19 cellular contexts compared by ENCODE assay signal in the genomic region with DNA sequence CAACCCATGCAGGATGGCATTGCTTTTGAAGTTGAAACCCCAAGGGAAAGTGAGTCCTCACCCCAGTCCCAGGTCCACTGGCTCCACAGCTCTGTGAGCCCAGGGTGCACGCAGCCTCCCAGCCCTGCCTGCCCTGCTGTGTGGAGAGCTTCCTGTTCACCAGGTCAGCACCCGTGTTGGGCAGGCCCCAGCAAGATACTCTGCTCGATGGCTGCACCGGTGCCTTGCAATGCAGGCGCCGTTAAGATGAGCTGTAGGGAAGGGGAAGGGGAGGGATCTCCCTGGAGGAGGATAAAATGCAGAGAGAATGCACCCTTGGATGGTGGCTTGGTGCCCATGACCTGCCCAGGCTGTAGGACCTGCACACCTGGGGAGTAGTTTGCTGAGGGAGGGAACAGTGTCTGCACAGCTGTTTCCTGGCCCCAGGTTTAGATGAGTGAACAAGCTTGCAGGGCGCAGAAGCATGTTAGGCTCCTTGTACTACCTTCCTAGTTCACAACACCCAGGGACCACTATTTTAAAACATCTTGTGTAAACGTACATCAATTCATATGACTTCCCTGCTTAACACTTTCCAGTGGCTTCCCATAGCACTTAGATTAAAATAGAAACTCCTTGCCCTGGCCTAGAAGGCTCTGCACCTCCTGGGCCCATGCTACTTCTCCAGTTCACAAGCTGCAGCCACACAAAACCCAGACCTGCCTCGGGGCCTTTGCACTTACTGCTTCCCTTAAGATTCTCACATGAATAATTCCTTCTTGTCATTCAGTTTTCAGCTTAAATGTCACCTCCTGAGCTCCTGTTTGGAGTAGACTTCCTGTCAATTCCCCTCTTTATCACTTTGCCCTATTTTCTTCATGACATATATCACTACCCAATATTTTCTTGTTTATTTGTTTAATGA. TPM values are rescaled to one million over a fixed set of nuclear protein-coding genes. Genes with fewer than 3 reads are reported as not detected.
A peak's percentile ranks its signal among the peaks of the same experiment; 100 is the strongest.
DNase-seq lines count a peak whose midpoint lies in the region; ATAC-seq and TF ChIP-seq lines count a peak whose summit lies in the region.
"Had no signal": no experiment of that assay in that cellular context is flagged by ENCODE, and none has a peak within 500 bp of the region (broad histone marks: within the 10 kb centered on the region; RNA-seq: fewer than 3 reads in every experiment).

No MANE protein-coding gene starts in this region.

- no peak overlapping the region for H3K23ac ChIP-seq in neuronal stem cell (ENCODE audit: low read depth, low read length, poor library complexity)

- 90 to 93% methylated on average over 3 to 9 of the region's 9 CpGs for WGBS in endodermal cell (ENCODE audit: insufficient coverage in 1 of 2, insufficient read length in 1 of 2), 2 experiments
- no CpG with 5 or more reads among the region's 9 CpGs for WGBS in neuronal stem cell (ENCODE audit: extremely low coverage in 2 of 2, insufficient read length in 2 of 2, insufficient replicate concordance in 1 of 2), 2 donors
- 46 to 73% (median 59%) methylated on average over 6 to 9 of the region's 9 CpGs for WGBS in stomach, 5 donors

- H3K4me3 Mint-ChIP-seq in endodermal cell = no peak overlapping the region
- H3K4me3 Mint-ChIP-seq: activated naive CD4-positive, alpha-beta T cell treated with anti-CD3 and anti-CD28 coated beads, Interleukin-2, amount 50 U/mL, for 24 hours; activated T-helper 1 cell treated with anti-CD3 and anti-CD28 coated beads, Interleukin-12 subunit alpha, Interleukin-12 subunit beta, Interleukin-2, Interleukin-4 antibody, amounts not matched to agents 30 ng/mL and 10 ng/mL and 1 ng/mL, durations not matched to agents 14 hours and 24 hours and 36 hours; effector memory CD8-positive, alpha-beta T cell had no signal

- peak overlapping the region; percentile 90 for H4K8ac ChIP-seq in neuronal stem cell (ENCODE audit: low read depth, low read length)

- no peak overlapping the region for H2BK5ac ChIP-seq in neuronal stem cell (ENCODE audit: low read length)

- H2AK5ac ChIP-seq in neuronal stem cell (ENCODE audit: low read depth, low read length) = peak overlapping the region; percentile 89

- no peak overlapping the region for H3K9ac ChIP-seq in endodermal cell (ENCODE audit: extremely low read depth, low read length, poor library complexity, severe bottlenecking)
- peak overlapping the region; percentile 50 for H3K9ac ChIP-seq in neuronal stem cell (ENCODE audit: low read depth, low read length, poor library complexity)
- H3K9ac ChIP-seq: BLaER1 treated with 17β-estradiol and CSF1 and Interleukin-3, amounts not matched to agents 10 nM and 100 nM had no signal

- no peak overlapping the region for H4K91ac ChIP-seq in neuronal stem cell (ENCODE audit: low read depth, low read length, poor library complexity)

- H3K18ac ChIP-seq in neuronal stem cell (ENCODE audit: low read length) = peak overlapping the region; percentile 78

- intact Hi-C loops in stomach (cut with DNase I; ENCODE audit: low total_unique reads) = no loop called here

- no peak overlapping the region for H3K4me2 ChIP-seq in neuronal stem cell (ENCODE audit: insufficient read depth, low read length, poor library complexity, severe bottlenecking)
- H3K4me2 ChIP-seq: BLaER1 treated with 17β-estradiol and CSF1 and Interleukin-3, amounts not matched to agents 10 nM and 100 nM had no signal

- no peaks in the 10 kb centered on the region for H3K79me1 ChIP-seq in neuronal stem cell (ENCODE audit: low read depth, low read length)

- H3K27ac ChIP-seq in C4-2B (peak overlapping the region; percentile 37; the same call in 1 of the 2 replicates), endodermal cell (ENCODE audit: low read depth, low read length) (no peak overlapping the region), neuronal stem cell (replicated peaks; ENCODE audit: low read length) (no peak overlapping the region), stomach (no peak overlapping the region)
- H3K27ac ChIP-seq: BLaER1 treated with 17β-estradiol and CSF1 and Interleukin-3, amounts not matched to agents 10 nM and 100 nM; spleen had no signal

- H3K27me3 ChIP-seq in endodermal cell (ENCODE audit: control insufficient read depth, insufficient read depth, low read length, poor library complexity, severe bottlenecking) (no peaks in the 10 kb centered on the region), neuronal stem cell (ENCODE audit: control insufficient read depth in 3 of 3, insufficient read depth in 3 of 3, low read depth in 1 of 3, low read length in 3 of 3) (peaks cover 0 to 27% (median 0%) of the 10 kb centered on the region in 3 experiments), stomach (no peaks in the 10 kb centered on the region)
- H3K27me3 ChIP-seq: BLaER1 treated with 17β-estradiol and CSF1 and Interleukin-3, amounts not matched to agents 10 nM and 100 nM; spleen had no signal

- no peak overlapping the region for H3K4me3 ChIP-seq in endodermal cell (ENCODE audit: low read length)
- no peak overlapping the region for H3K4me3 ChIP-seq in neuronal stem cell (ENCODE audit: low read length in 2 of 2)
- no peak overlapping the region for H3K4me3 ChIP-seq in stomach
- H3K4me3 ChIP-seq: BLaER1 treated with 17β-estradiol and CSF1 and Interleukin-3, amounts not matched to agents 10 nM and 100 nM; spleen had no signal

- no peak overlapping the region for H2AFZ ChIP-seq in neuronal stem cell (ENCODE audit: low read length)

- H3K9me3 ChIP-seq in endodermal cell (ENCODE audit: control insufficient read depth, low read length) (no peaks in the 10 kb centered on the region), neuronal stem cell (replicated peaks in 1 of 2; ENCODE audit: control insufficient read depth in 2 of 2, insufficient read depth in 1 of 2, low read depth in 1 of 2, low read length in 2 of 2) (no peaks in the 10 kb centered on the region), stomach (no peaks in the 10 kb centered on the region)
- H3K9me3 ChIP-seq: spleen had no signal

- H2BK12ac ChIP-seq in neuronal stem cell (ENCODE audit: low read length) = no peak overlapping the region

- peak overlapping the region; percentile 69 for H2BK15ac ChIP-seq in neuronal stem cell (ENCODE audit: low read length)

- H3K4me1 Mint-ChIP-seq in endodermal cell = no peaks in the 10 kb centered on the region
- H3K4me1 Mint-ChIP-seq: activated naive CD4-positive, alpha-beta T cell treated with anti-CD3 and anti-CD28 coated beads, Interleukin-2, amount 50 U/mL, for 24 hours had no signal

- TF ChIP-seq EP300 in stomach (IDR thresholded peaks at IDR 0.05) = no peak

- peaks cover 20% of the 10 kb centered on the region for H3K27me3 Mint-ChIP-seq in endodermal cell (ENCODE audit: insufficient read depth)
- H3K27me3 Mint-ChIP-seq: activated naive CD4-positive, alpha-beta T cell treated with anti-CD3 and anti-CD28 coated beads, Interleukin-2, amount 50 U/mL, for 24 hours had no signal

- H3K36me3 ChIP-seq in endodermal cell (ENCODE audit: control insufficient read depth, insufficient read depth, low read length) (no peaks in the 10 kb centered on the region), neuronal stem cell (replicated peaks in 1 of 2; ENCODE audit: control insufficient read depth in 2 of 2, insufficient read depth in 2 of 2, low read length in 2 of 2) (no peaks in the 10 kb centered on the region), stomach (no peaks in the 10 kb centered on the region)
- H3K36me3 ChIP-seq: BLaER1 treated with 17β-estradiol and CSF1 and Interleukin-3, amounts not matched to agents 10 nM and 100 nM; spleen had no signal

- H3K4me1 ChIP-seq in endodermal cell (ENCODE audit: control insufficient read depth, insufficient read depth, low read length) = no peaks in the 10 kb centered on the region
- H3K4me1 ChIP-seq in neuronal stem cell (ENCODE audit: control insufficient read depth in 2 of 2, insufficient read depth in 1 of 2, low read depth in 1 of 2, low read length in 2 of 2) = peaks cover 0 to 3% of the 10 kb centered on the region in 2 donors
- H3K4me1 ChIP-seq in stomach = no peaks in the 10 kb centered on the region
- H3K4me1 ChIP-seq: spleen had no signal

- no peak for ATAC-seq in GM18868 (IDR thresholded peaks at IDR 0.05; ENCODE audit: unreplicated experiment)
- ATAC-seq in activated naive CD4-positive, alpha-beta T cell treated with anti-CD3 and anti-CD28 coated beads, Interleukin-2, amount 50 U/mL, for 72 hours = no peak
- ATAC-seq: effector memory CD8-positive, alpha-beta T cell had no signal

- H3K4ac ChIP-seq in neuronal stem cell (ENCODE audit: low read length) = no peak overlapping the region

- DNase-seq in NCI-H2029 treated with DMSO at 0.1 percent for 48 hours (lab: John Stamatoyannopoulos, UW) (peak; percentile 14), endodermal cell (peak; percentile 54), neuronal stem cell (ENCODE audit: low spot score) (no peak), stomach (no peak)
- DNase-seq in activated naive CD4-positive, alpha-beta T cell treated with anti-CD3 and anti-CD28 coated beads, Interleukin-2, amount 50 U/mL, for 72 hours (ENCODE audit: low spot score in 2 of 2) = no peak
- no peak for DNase-seq in activated CD8-positive, alpha-beta memory T cell treated with anti-CD3 and anti-CD28 coated beads, Interleukin-2, amount 50 U/mL, for 4 hours
- DNase-seq: activated CD4-positive, CD25-positive, alpha-beta regulatory T cell treated with anti-CD3 and anti-CD28 coated beads, Interleukin-2, amount 50 U/mL, for 72 hours; effector memory CD8-positive, alpha-beta T cell; GDM1; MM.1S; NCI-H1694; NCI-H226; spleen had no signal

- no peak overlapping the region for H2BK120ac ChIP-seq in neuronal stem cell (ENCODE audit: low read depth, low read length)

- no peak overlapping the region for H3K27ac Mint-ChIP-seq in endodermal cell
- H3K27ac Mint-ChIP-seq in activated naive CD4-positive, alpha-beta T cell treated with anti-CD3 and anti-CD28 coated beads, Interleukin-2, amount 50 U/mL, for 72 hours = no peak overlapping the region
- H3K27ac Mint-ChIP-seq: activated naive CD4-positive, alpha-beta T cell treated with anti-CD3 and anti-CD28 coated beads, Interleukin-2, amount 50 U/mL, for 24 hours; activated T-helper 1 cell treated with anti-CD3 and anti-CD28 coated beads, Interleukin-12 subunit alpha, Interleukin-12 subunit beta, Interleukin-2, Interleukin-4 antibody, amounts not matched to agents 30 ng/mL and 10 ng/mL and 1 ng/mL, durations not matched to agents 14 hours and 24 hours and 36 hours; effector memory CD8-positive, alpha-beta T cell had no signal

- no peaks in the 10 kb centered on the region for H3K9me3 Mint-ChIP-seq in endodermal cell
- H3K9me3 Mint-ChIP-seq in activated naive CD4-positive, alpha-beta T cell treated with anti-CD3 and anti-CD28 coated beads, Interleukin-2, amount 50 U/mL, for 72 hours = no peaks in the 10 kb centered on the region
- H3K9me3 Mint-ChIP-seq: activated naive CD4-positive, alpha-beta T cell treated with anti-CD3 and anti-CD28 coated beads, Interleukin-2, amount 50 U/mL, for 24 hours; activated T-helper 1 cell treated with anti-CD3 and anti-CD28 coated beads, Interleukin-12 subunit alpha, Interleukin-12 subunit beta, Interleukin-2, Interleukin-4 antibody, amounts not matched to agents 30 ng/mL and 10 ng/mL and 1 ng/mL, durations not matched to agents 14 hours and 24 hours and 36 hours; effector memory CD8-positive, alpha-beta T cell; IgD-negative memory B cell had no signal

- no peak for TF ChIP-seq CTCF in C4-2B (conservative IDR thresholded peaks at IDR 0.05)
- TF ChIP-seq CTCF in endodermal cell (conservative IDR thresholded peaks at IDR 0.05) = no peak
- TF ChIP-seq CTCF in stomach (IDR thresholded peaks at IDR 0.05) = no peak

- H3K14ac ChIP-seq in neuronal stem cell (ENCODE audit: low read length) = peak overlapping the region; percentile 98

- no peaks in the 10 kb centered on the region for H3K36me3 Mint-ChIP-seq in endodermal cell (ENCODE audit: low read depth)
- H3K36me3 Mint-ChIP-seq in activated naive CD4-positive, alpha-beta T cell treated with anti-CD3 and anti-CD28 coated beads, Interleukin-2, amount 50 U/mL, for 72 hours = no peaks in the 10 kb centered on the region
- H3K36me3 Mint-ChIP-seq: activated naive CD4-positive, alpha-beta T cell treated with anti-CD3 and anti-CD28 coated beads, Interleukin-2, amount 50 U/mL, for 24 hours; IgD-negative memory B cell had no signal

- TF ChIP-seq POLR2A in stomach (IDR thresholded peaks at IDR 0.05) = no peak

RNA-seq across cellular contexts. Expression of a gene that starts 19.6 kb away (rescaled TPM):
- under 1 TPM in 1 of 2 donors, not detected in 1; 0.18 TPM for total RNA-seq in endodermal cell
- 0.07 TPM for polyA plus RNA-seq in endodermal cell (2013, experiment 1 of 2)
- 0.08 TPM for polyA plus RNA-seq in endodermal cell (2013, experiment 2 of 2)
- 0.07 TPM for polyA plus RNA-seq in neuronal stem cell (2013, experiment 1 of 2)
- polyA plus RNA-seq in neuronal stem cell (2013, experiment 2 of 2) = 0.03 TPM
- total RNA-seq in stomach = 1 to 10 TPM in 1 of 5 donors, under 1 TPM in 2, not detected in 2; 0.18 to 4.5 (median 0.58) TPM
- 10 to 100 TPM in 1 of 3 donors, not detected in 2; 16.8 TPM for polyA plus RNA-seq in stomach
- total RNA-seq in activated naive CD4-positive, alpha-beta T cell treated with anti-CD3 and anti-CD28 coated beads, Interleukin-2, amount 50 U/mL, for 72 hours = not detected
- total RNA-seq: activated T-helper 1 cell treated with anti-CD3 and anti-CD28 coated beads, Interleukin-12 subunit alpha, Interleukin-12 subunit beta, Interleukin-2, Interleukin-4 antibody, amounts not matched to agents 30 ng/mL and 10 ng/mL and 1 ng/mL, durations not matched to agents 14 hours and 24 hours and 36 hours had no signal
- polyA plus RNA-seq: IgD-negative memory B cell had no signal

Comparison
In these comparisons a context has a peak if more than half of its experiments do, and no peak if none do; other contexts are left out.
1. DNase-seq: peak in NCI-H2029 treated with DMSO at 0.1 percent for 48 hours (single experiment) and endodermal cell (single experiment); none in neuronal stem cell (single experiment), stomach (single experiment), activated naive CD4-positive, alpha-beta T cell treated with anti-CD3 and anti-CD28 coated beads, Interleukin-2, amount 50 U/mL, for 72 hours (0 of 2) and activated CD8-positive, alpha-beta memory T cell treated with anti-CD3 and anti-CD28 coated beads, Interleukin-2, amount 50 U/mL, for 4 hours (single experiment).